10 cellular contexts compared by ENCODE assay signal in genomic region chr1:175197536-175197935, GRCh38.
DNase-seq lines count a peak whose midpoint lies in the region; ATAC-seq lines count a peak whose summit lies in the region.
"Had no signal": no experiment of that assay in that cellular context is flagged by ENCODE, and none has a peak within 500 bp of the region (broad histone marks: within the 10 kb centered on the region; RNA-seq: fewer than 3 reads in every experiment).

No MANE protein-coding gene starts in this region.

- H4K20me1 ChIP-seq in BLaER1 = no peaks in the 10 kb centered on the region

- peak overlapping the region; percentile 73 for H3K27ac ChIP-seq in BLaER1

- H3K36me3 ChIP-seq in BLaER1 = no peaks in the 10 kb centered on the region

- H3K9me3 ChIP-seq in BLaER1 = no peaks in the 10 kb centered on the region

- H3K4me3 ChIP-seq in BLaER1 = no peak overlapping the region
- H3K4me3 ChIP-seq: K562 had no signal

- no peak for ATAC-seq in HG03442 (IDR thresholded peaks at IDR 0.05; ENCODE audit: unreplicated experiment)
- ATAC-seq: K562 had no signal

- DNase-seq in HPDE6-E6E7 (ENCODE audit: extremely low spot score) = peak; percentile 78
- peak; percentile 69 for DNase-seq in SW480 (ENCODE audit: low spot score)
- peak; percentile 87 for DNase-seq in islet precursor cell
- DNase-seq in GM03348 (ENCODE audit: low spot score) = no peak
- no peak for DNase-seq in NCI-H1694 treated with DMSO at 0.1 percent for 48 hours (lab: John Stamatoyannopoulos, UW)
- no peak for DNase-seq in Ammon's horn (ENCODE audit: low spot score)
- DNase-seq: NK-92 treated with Interleukin-12 subunit alpha and Interleukin-12 subunit beta, amount 100 ng/mL, for 24 hours had no signal

- peaks cover 94% of the 10 kb centered on the region for H3K4me1 ChIP-seq in BLaER1

- peak overlapping the region; percentile 43; the same call in 1 of the 2 replicates for H3K9ac ChIP-seq in BLaER1

- H3K4me2 ChIP-seq in BLaER1 = peak overlapping the region; percentile 85

- H3K27me3 ChIP-seq in BLaER1 = no peaks in the 10 kb centered on the region

Comparison
In these comparisons a context has a peak if more than half of its experiments do, and no peak if none do; other contexts are left out.
1. DNase-seq: peak in HPDE6-E6E7 (single experiment), SW480 (single experiment) and islet precursor cell (single experiment); none in GM03348 (single experiment), NCI-H1694 treated with DMSO at 0.1 percent for 48 hours (single experiment) and Ammon's horn (single experiment).